In genomic region chr16:11949527-11949926, GRCh38 we compare ENCODE assay signal across 9 cellular contexts. TPM values are rescaled to one million over a fixed set of nuclear protein-coding genes. Genes with fewer than 3 reads are reported as not detected.
DNase-seq lines count a peak whose midpoint lies in the region; ATAC-seq and TF ChIP-seq lines count a peak whose summit lies in the region.
"Had no signal": no experiment of that assay in that cellular context is flagged by ENCODE, and none has a peak within 500 bp of the region (broad histone marks: within the 10 kb centered on the region; RNA-seq: fewer than 3 reads in every experiment).

No MANE protein-coding gene starts in this region.

- intact Hi-C loops in naive thymus-derived CD4-positive, alpha-beta T cell (cut with micrococcal nuclease), result loop anchor here (1.0 to 2.0 kb wide), 2 partner anchors 119 to 869 kb away; no protein-coding TSS in a partner anchor

- no peaks in the 10 kb centered on the region for H3K27me3 ChIP-seq in naive thymus-derived CD4-positive, alpha-beta T cell (ENCODE audit: control insufficient read depth in 2 of 2, insufficient read depth in 2 of 2, low read length in 2 of 2)
- H3K27me3 ChIP-seq: SJCRH30 had no signal

- H3K4me1 ChIP-seq in naive thymus-derived CD4-positive, alpha-beta T cell (ENCODE audit: control insufficient read depth in 2 of 2, insufficient read depth in 2 of 2, low read length in 2 of 2), result no peaks in the 10 kb centered on the region
- H3K4me1 ChIP-seq: SJCRH30 had no signal

- no peak overlapping the region for H3K27ac Mint-ChIP-seq in naive thymus-derived CD4-positive, alpha-beta T cell
- no peak overlapping the region for H3K27ac Mint-ChIP-seq in immature natural killer cell

- H3K27ac ChIP-seq in naive thymus-derived CD4-positive, alpha-beta T cell (ENCODE audit: low read depth, low read length), result no peak overlapping the region
- H3K27ac ChIP-seq: SJCRH30 had no signal

- H3K4me3 Mint-ChIP-seq in naive thymus-derived CD4-positive, alpha-beta T cell, result no peak overlapping the region
- H3K4me3 Mint-ChIP-seq in immature natural killer cell, result no peak overlapping the region

- peak; percentile 4 for DNase-seq in CMK (ENCODE audit: low read depth)
- DNase-seq in LoVo (ENCODE audit: low spot score), result peak; percentile 47
- DNase-seq in SHP77 treated with DMSO at 0.1 percent for 48 hours (lab: John Stamatoyannopoulos, UW), result peak; percentile 15
- peak; percentile 45 to 60 for DNase-seq in erythroblast (lab: John Stamatoyannopoulos, UW)
- DNase-seq in naive thymus-derived CD4-positive, alpha-beta T cell, result peak in 3 of 9 donors; percentile 25 to 31 (median 25)
- no peak for DNase-seq in immature natural killer cell

- H3K36me3 Mint-ChIP-seq in naive thymus-derived CD4-positive, alpha-beta T cell, result no peaks in the 10 kb centered on the region
- no peaks in the 10 kb centered on the region for H3K36me3 Mint-ChIP-seq in immature natural killer cell

- H3K4me3 ChIP-seq in naive thymus-derived CD4-positive, alpha-beta T cell (ENCODE audit: low read length), result no peak overlapping the region
- H3K4me3 ChIP-seq: SJCRH30 had no signal

- ATAC-seq in GM18907 (IDR thresholded peaks at IDR 0.05; ENCODE audit: unreplicated experiment), result peak; percentile 73
- ATAC-seq in naive thymus-derived CD4-positive, alpha-beta T cell, result peak; percentile 59
- no peak for ATAC-seq in HG03521 (IDR thresholded peaks at IDR 0.05; ENCODE audit: unreplicated experiment)

- CTCF ChIA-PET in naive thymus-derived CD4-positive, alpha-beta T cell (lab: Charles Lee), result interaction anchor here (1.9 kb wide), 1 partner anchor 119 kb away, joined by 10 read pairs; no protein-coding TSS in a partner anchor

- H3K36me3 ChIP-seq in naive thymus-derived CD4-positive, alpha-beta T cell (ENCODE audit: control insufficient read depth in 2 of 3, insufficient read depth in 3 of 3, low read length in 3 of 3), result no peaks in the 10 kb centered on the region
- H3K36me3 ChIP-seq: SJCRH30 had no signal

- H3K9me3 Mint-ChIP-seq in naive thymus-derived CD4-positive, alpha-beta T cell, result no peaks in the 10 kb centered on the region
- no peaks in the 10 kb centered on the region for H3K9me3 Mint-ChIP-seq in immature natural killer cell

- H3K9me3 ChIP-seq in naive thymus-derived CD4-positive, alpha-beta T cell (ENCODE audit: control insufficient read depth in 2 of 3, low read length in 3 of 3), result no peaks in the 10 kb centered on the region
- H3K9me3 ChIP-seq: SJCRH30 had no signal

- no peak for TF ChIP-seq POLR2A in erythroblast (IDR thresholded peaks at IDR 0.05; ENCODE audit: low read length)

- H3K27me3 Mint-ChIP-seq in naive thymus-derived CD4-positive, alpha-beta T cell, result no peaks in the 10 kb centered on the region
- no peaks in the 10 kb centered on the region for H3K27me3 Mint-ChIP-seq in immature natural killer cell (ENCODE audit: low read depth in 3 of 3)

- H3K4me1 Mint-ChIP-seq in naive thymus-derived CD4-positive, alpha-beta T cell, result peaks cover 0 to 6% (median 0%) of the 10 kb centered on the region in 7 donors
- no peaks in the 10 kb centered on the region for H3K4me1 Mint-ChIP-seq in immature natural killer cell

- POLR2A ChIA-PET in naive thymus-derived CD4-positive, alpha-beta T cell (lab: Charles Lee), result interaction anchor here (0.7 kb wide), 1 partner anchor 1971 kb away, joined by 3 read pairs; the partner anchor contains the start of gene ERCC4

RNA-seq across cellular contexts. Expression of gene NPIPB2, which starts 7.7 kb away (rescaled TPM):
- 10 to 100 TPM; 13.7 to 31.0 (median 19.1) TPM for total RNA-seq in naive thymus-derived CD4-positive, alpha-beta T cell
- polyA plus RNA-seq in naive thymus-derived CD4-positive, alpha-beta T cell, result 1 to 10 TPM; 2.2 to 3.2 TPM
- polyA plus RNA-seq in immature natural killer cell, result 1 to 10 TPM in 1 of 3 donors, not detected in 2; 1.9 TPM

RNA-seq across cellular contexts. Expression of gene TNFRSF17, which starts 15.5 kb away (rescaled TPM):
- total RNA-seq in naive thymus-derived CD4-positive, alpha-beta T cell, result 1 to 10 TPM in 2 of 5 experiments, not detected in 3; 1.2 to 1.8 TPM
- polyA plus RNA-seq in naive thymus-derived CD4-positive, alpha-beta T cell, result not detected
- not detected for polyA plus RNA-seq in immature natural killer cell
- total RNA-seq: SJCRH30 had no signal

RNA-seq across cellular contexts. Expression of gene SNX29, which starts 27.0 kb away (rescaled TPM):
- total RNA-seq in naive thymus-derived CD4-positive, alpha-beta T cell, result 10 to 100 TPM; 20.4 to 67.5 (median 36.6) TPM
- 10 to 100 TPM; 16.2 to 17.6 TPM for polyA plus RNA-seq in naive thymus-derived CD4-positive, alpha-beta T cell
- 10 to 100 TPM in 1 of 3 donors, 1 to 10 TPM in 2; 2.4 to 22.8 (median 6.7) TPM for polyA plus RNA-seq in immature natural killer cell

RNA-seq across cellular contexts. Expression of gene GSPT1, which starts 33.8 kb away (rescaled TPM):
- total RNA-seq in naive thymus-derived CD4-positive, alpha-beta T cell, result 100 to 1,000 TPM in 3 of 5 experiments, 10 to 100 TPM in 2; 92.8 to 148 (median 101) TPM
- 10 to 100 TPM; 71.0 to 92.7 TPM for polyA plus RNA-seq in naive thymus-derived CD4-positive, alpha-beta T cell
- 10 to 100 TPM; 45.6 to 63.0 (median 58.7) TPM for polyA plus RNA-seq in immature natural killer cell

Comparison
In these comparisons a context has a peak if more than half of its experiments do, and no peak if none do; other contexts are left out.
1. DNase-seq: peak in CMK (single experiment), LoVo (single experiment), SHP77 treated with DMSO at 0.1 percent for 48 hours (single experiment) and erythroblast (2 of 2); none in immature natural killer cell (0 of 3).